Comparison of ENCODE assay signal across 8 cellular contexts in the genomic region with DNA sequence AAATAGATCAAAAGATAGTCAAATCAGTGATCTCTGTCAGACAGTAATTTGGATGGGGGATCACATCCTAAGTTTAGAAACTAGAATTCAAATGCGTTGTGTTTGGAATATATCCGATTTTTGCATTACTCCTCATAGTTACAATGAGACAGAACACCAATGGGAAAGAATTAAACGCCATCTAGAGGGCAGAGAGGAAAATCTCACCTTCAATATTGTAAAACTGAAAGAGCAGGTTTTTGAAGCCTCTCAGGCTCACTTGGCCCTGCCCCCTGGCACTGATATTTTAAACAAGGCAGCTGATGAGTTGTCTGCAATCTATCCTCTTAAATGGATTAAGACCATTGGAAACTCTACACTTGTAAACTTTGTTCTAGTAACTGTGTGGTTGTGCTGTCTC.
DNase-seq lines count a peak whose midpoint lies in the region; ATAC-seq and TF ChIP-seq lines count a peak whose summit lies in the region.

No MANE protein-coding gene starts in this region.

- peak; percentile 65 for TF ChIP-seq CTCF in LNCAP (IDR thresholded peaks at IDR 0.05)

- DNase-seq in ELR (ENCODE audit: low read depth) (peak; percentile 53), T47D (ENCODE audit: low read depth in 1 of 2, low spot score in 1 of 2) (peak; percentile 16 to 70), pons (ENCODE audit: low spot score) (peak; percentile 44), LoVo (ENCODE audit: low spot score) (no peak)
- DNase-seq in NK-92 treated with Interleukin-12 subunit alpha and Interleukin-12 subunit beta, amount 100 ng/mL, for 24 hours (lab: John Stamatoyannopoulos, UW): no peak

- ATAC-seq in GM18502 (IDR thresholded peaks at IDR 0.05; ENCODE audit: poor library complexity, unreplicated experiment): no peak
- ATAC-seq in HG03159 (IDR thresholded peaks at IDR 0.05; ENCODE audit: unreplicated experiment): no peak

- in situ Hi-C loops in T47D (cut with HindIII; ENCODE audit: low pct_unique_long_range_greater_than_20kb, low sequenced_read_pairs): no loop called here

Comparison
In these comparisons a context has a peak if more than half of its experiments do, and no peak if none do; other contexts are left out.
1. DNase-seq: peak in ELR (single experiment), T47D (2 of 2) and pons (single experiment); none in NK-92 treated with Interleukin-12 subunit alpha and Interleukin-12 subunit beta, amount 100 ng/mL, for 24 hours (single experiment) and LoVo (single experiment).